Comparison of ENCODE assay signal across 8 cellular contexts in the genomic region with DNA sequence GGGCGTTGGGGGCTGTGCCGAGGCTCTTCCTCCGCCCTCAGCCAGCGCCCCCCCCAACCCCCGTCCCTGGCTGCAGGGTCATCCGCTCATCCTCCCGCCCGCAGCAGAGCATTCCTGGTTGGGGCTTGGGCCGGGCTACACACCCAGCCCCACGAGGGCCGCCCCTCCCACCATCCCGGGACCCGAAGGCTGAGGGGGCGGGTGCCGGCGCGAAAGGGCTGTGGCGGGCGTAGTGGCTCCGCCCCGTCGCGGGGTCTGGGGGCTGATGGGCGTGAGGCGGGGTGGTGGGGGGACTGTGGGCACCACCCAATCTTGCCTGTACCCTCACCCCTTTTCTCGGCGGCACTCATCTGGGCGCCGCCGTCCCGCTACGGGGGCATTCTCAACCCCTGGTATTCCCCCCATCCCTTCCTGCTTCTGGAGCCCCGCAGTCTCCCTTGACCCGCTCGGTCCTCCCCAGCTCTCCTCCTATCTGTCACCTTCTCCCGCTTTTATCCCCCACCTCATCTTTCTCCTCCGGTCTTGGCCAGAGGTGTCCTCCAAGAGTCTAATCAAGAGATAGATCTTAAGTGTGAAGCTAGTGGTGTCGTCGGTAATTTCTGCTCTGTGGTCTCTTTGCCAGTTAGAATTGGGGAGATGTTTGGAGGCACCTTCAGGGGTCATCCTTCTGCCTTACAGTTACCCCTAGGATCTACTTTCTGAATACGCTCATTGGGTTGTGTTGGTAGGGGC. TPM values are rescaled to one million over a fixed set of nuclear protein-coding genes. Genes with fewer than 3 reads are reported as not detected.
DNase-seq lines count a peak whose midpoint lies in the region; ATAC-seq and TF ChIP-seq lines count a peak whose summit lies in the region.

No MANE protein-coding gene starts in this region.

- intact Hi-C loops in colonic mucosa (cut with DNase I) = no loop called here
- intact Hi-C loops in lower leg skin (cut with DNase I; ENCODE audit: low total_unique reads) = no loop called here

- H3K9ac ChIP-seq in colonic mucosa (ENCODE audit: low read depth in 2 of 2, low read length in 2 of 2) = peak overlapping the region; percentile 52 to 95

- in situ Hi-C loops in SK-MEL-5 (cut with HindIII; ENCODE audit: low pct_unique_long_range_greater_than_20kb, low sequenced_read_pairs) = no loop called here

- TF ChIP-seq CTCF in colonic mucosa (IDR thresholded peaks at IDR 0.05) (no peak), lower leg skin (IDR thresholded peaks at IDR 0.05) (no peak)

- ATAC-seq in GM19397 (IDR thresholded peaks at IDR 0.05; ENCODE audit: unreplicated experiment) = peak; percentile 32
- ATAC-seq in HG03378 (IDR thresholded peaks at IDR 0.05; ENCODE audit: unreplicated experiment) = peak; percentile 11
- peak; percentile 14 for ATAC-seq in stimulated activated naive CD8-positive, alpha-beta T cell treated with anti-CD3 and anti-CD28 coated beads, Interleukin-15, Interleukin-2, amounts not matched to agents 100 U/mL and 50 U/mL, for 24 hours

- H3K4me1 ChIP-seq in colonic mucosa = no peaks in the 10 kb centered on the region

- peak; percentile 48 for DNase-seq in DMS53 treated with DMSO at 0.1 percent for 48 hours (lab: John Stamatoyannopoulos, UW; ENCODE audit: unreplicated experiment)
- peak; percentile 24 for DNase-seq in SK-MEL-5 (ENCODE audit: low read depth, low spot score)
- DNase-seq in colonic mucosa = peak; percentile 29
- DNase-seq in lower leg skin (ENCODE audit: low spot score in 2 of 2) = peak; percentile 69 to 95
- DNase-seq in stimulated activated naive CD8-positive, alpha-beta T cell treated with anti-CD3 and anti-CD28 coated beads, Interleukin-15, Interleukin-2, amounts not matched to agents 100 U/mL and 50 U/mL, for 24 hours = peak; percentile 67
- no peak for DNase-seq in NCI-H2107 (lab: John Stamatoyannopoulos, UW)

- no peaks in the 10 kb centered on the region for H3K27me3 ChIP-seq in colonic mucosa

- H3K36me3 ChIP-seq in colonic mucosa = no peaks in the 10 kb centered on the region

- TF ChIP-seq POLR2A in lower leg skin (IDR thresholded peaks at IDR 0.05) = no peak

- H3K4me3 ChIP-seq in colonic mucosa = peak overlapping the region; percentile 81
- peak overlapping the region; percentile 84 for H3K4me3 ChIP-seq in lower leg skin (ENCODE audit: low read depth, poor library complexity, severe bottlenecking)

- peak overlapping the region; percentile 51 for H3K27ac ChIP-seq in colonic mucosa

- H3K9me3 ChIP-seq in colonic mucosa = no peaks in the 10 kb centered on the region

- 1 to 2% methylated on average over 18 to 24 of the region's 40 CpGs for WGBS in lower leg skin, 2 donors

RNA-seq across cellular contexts. Expression of a gene that starts 1.6 kb away (rescaled TPM):
- total RNA-seq in SK-MEL-5 (2014; rRNA removed; shearing (Covaris generic)) = 18.8 and 20.1 TPM in 2 replicates
- 5.3 and 6.4 TPM in 2 replicates for polyA plus RNA-seq in SK-MEL-5 (2015; cell fraction: cytosol; rRNA removed)
- 5.1 and 5.9 TPM in 2 replicates for polyA plus RNA-seq in SK-MEL-5 (2015; cell fraction: nucleus; rRNA removed)
- total RNA-seq in colonic mucosa = 10 to 100 TPM; 10.8 to 15.7 TPM
- 10 to 100 TPM; 16.1 to 25.7 (median 19.1) TPM for total RNA-seq in lower leg skin
